Comparison of ENCODE assay signal across 22 cellular contexts in the genomic region with DNA sequence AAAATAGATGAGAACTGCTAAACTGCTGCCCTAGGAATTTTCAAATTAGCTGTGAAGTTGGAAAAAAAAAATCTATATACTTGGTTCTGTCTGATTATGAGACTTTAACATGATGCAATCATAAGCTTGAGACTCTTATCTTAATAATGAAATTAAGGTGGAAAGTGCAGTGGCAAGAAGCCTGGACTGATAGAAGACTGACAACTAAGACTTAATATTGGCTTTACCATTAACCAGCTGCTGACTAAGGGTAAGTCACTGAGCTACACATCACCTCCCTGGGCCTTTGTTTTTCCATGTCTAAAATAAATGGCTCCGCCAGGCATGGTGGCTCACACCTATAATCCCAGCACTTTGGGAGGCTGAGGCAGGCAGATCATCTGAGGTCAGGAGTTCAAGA.
"Had no signal": no experiment of that assay in that cellular context is flagged by ENCODE, and none has a peak within 500 bp of the region (broad histone marks: within the 10 kb centered on the region; RNA-seq: fewer than 3 reads in every experiment).

No MANE protein-coding gene starts in this region.

- H2AFZ ChIP-seq: neural progenitor cell had no signal

- H3K9me3 ChIP-seq: heart right ventricle, left ventricle myocardium inferior, lower lobe of right lung, ovary, tibial artery, upper lobe of left lung, uterus had no signal

- H3K4me3 Mint-ChIP-seq: endodermal cell; memory B cell; mesothelial cell of epicardium; natural killer cell; neural progenitor cell; stimulated activated memory B cell treated with anti-CD40 and anti-IgM and Interleukin-4, amounts not matched to agents 10 μg/mL and 1 μg/mL and 100 μg/mL, for 72 hours; stimulated activated naive CD8-positive, alpha-beta T cell treated with anti-CD3 and anti-CD28 coated beads, Interleukin-15, Interleukin-2, amounts not matched to agents 100 ng/mL and 50 ng/mL, for 24 hours had no signal

- H3K4me1 ChIP-seq: left ventricle myocardium inferior, lower lobe of right lung, neural progenitor cell, upper lobe of left lung, uterus had no signal

- H3K4me3 ChIP-seq: coronary artery, heart right ventricle, left ventricle myocardium inferior, lower lobe of right lung, neural progenitor cell, ovary, smooth muscle cell, tibial artery, upper lobe of left lung, uterus had no signal

- ATAC-seq: heart right ventricle; lower lobe of right lung; natural killer cell; right cardiac atrium; stimulated activated memory B cell treated with anti-CD40 and anti-IgM and Interleukin-4, amounts not matched to agents 10 μg/mL and 1 μg/mL and 100 μg/mL, for 72 hours had no signal

- H3K36me3 ChIP-seq: left ventricle myocardium inferior, lower lobe of right lung, neural progenitor cell, ovary, tibial artery, upper lobe of left lung, uterus had no signal

- H3K27ac Mint-ChIP-seq: endodermal cell; memory B cell; mesothelial cell of epicardium; natural killer cell; neural progenitor cell; stimulated activated memory B cell treated with anti-CD40 and anti-IgM and Interleukin-4, amounts not matched to agents 10 μg/mL and 1 μg/mL and 100 μg/mL, for 72 hours; stimulated activated naive CD8-positive, alpha-beta T cell treated with anti-CD3 and anti-CD28 coated beads, Interleukin-15, Interleukin-2, amounts not matched to agents 100 ng/mL and 50 ng/mL, for 24 hours had no signal

- H3K4me2 ChIP-seq: neural progenitor cell, smooth muscle cell had no signal

- DNase-seq: effector CD4-positive, alpha-beta T cell; endodermal cell; foreskin melanocyte; heart right ventricle; hypothalamus; left ventricle myocardium inferior; lower lobe of right lung; natural killer cell; nucleus accumbens; ovary; right cardiac atrium; stimulated activated CD4-positive, alpha-beta T cell treated with anti-CD3 and anti-CD28 coated beads, Interleukin-4, amount 100 ng/mL, for 1 hour; tibial artery; upper lobe of left lung; uterus had no signal

- H3K27ac ChIP-seq: coronary artery, heart right ventricle, left ventricle myocardium inferior, lower lobe of right lung, neural progenitor cell, ovary, tibial artery, upper lobe of left lung, uterus had no signal

- H3K9ac ChIP-seq: neural progenitor cell had no signal

- H3K27me3 Mint-ChIP-seq: memory B cell; stimulated activated memory B cell treated with anti-CD40 and anti-IgM and Interleukin-4, amounts not matched to agents 10 μg/mL and 1 μg/mL and 100 μg/mL, for 72 hours; stimulated activated naive CD8-positive, alpha-beta T cell treated with anti-CD3 and anti-CD28 coated beads, Interleukin-15, Interleukin-2, amounts not matched to agents 100 ng/mL and 50 ng/mL, for 24 hours had no signal

- H3K36me3 Mint-ChIP-seq: natural killer cell, neural progenitor cell had no signal

- H3K4me1 Mint-ChIP-seq: memory B cell; mesothelial cell of epicardium; natural killer cell; stimulated activated memory B cell treated with anti-CD40 and anti-IgM and Interleukin-4, amounts not matched to agents 10 μg/mL and 1 μg/mL and 100 μg/mL, for 72 hours had no signal

- H3K27me3 ChIP-seq: heart right ventricle, neural progenitor cell, ovary, tibial artery, upper lobe of left lung, uterus had no signal

- H3K9me3 Mint-ChIP-seq: endodermal cell; memory B cell; mesothelial cell of epicardium; natural killer cell; neural progenitor cell; stimulated activated memory B cell treated with anti-CD40 and anti-IgM and Interleukin-4, amounts not matched to agents 10 μg/mL and 1 μg/mL and 100 μg/mL, for 72 hours; stimulated activated naive CD8-positive, alpha-beta T cell treated with anti-CD3 and anti-CD28 coated beads, Interleukin-15, Interleukin-2, amounts not matched to agents 100 ng/mL and 50 ng/mL, for 24 hours had no signal
